8 cellular contexts compared by ENCODE assay signal in genomic region chr5:139639619-139640431, GRCh38. TPM values are rescaled to one million over a fixed set of nuclear protein-coding genes. Genes with fewer than 3 reads are reported as not detected.
DNase-seq lines count a peak whose midpoint lies in the region; ATAC-seq and TF ChIP-seq lines count a peak whose summit lies in the region.

No MANE protein-coding gene starts in this region.

- TF ChIP-seq CTCF in right lobe of liver (IDR thresholded peaks at IDR 0.05) = no peak

- intact Hi-C loops in right lobe of liver (cut with DNase I) = loop anchor here (5.0 kb wide), 2 partner anchors 47 to 127 kb away; no protein-coding TSS in a partner anchor

- H3K27me3 ChIP-seq in right lobe of liver = no peaks in the 10 kb centered on the region

- peaks cover 8 to 74% (median 43%) of the 10 kb centered on the region in 4 donors for H3K4me1 ChIP-seq in right lobe of liver

- DNase-seq in stimulated activated CD4-positive, alpha-beta T cell treated with anti-CD3 and anti-CD28 coated beads, Interleukin-4, amount 100 ng/mL, for 24 hours = peak; percentile 3
- DNase-seq in stimulated activated CD4-positive, alpha-beta T cell treated with anti-CD3 and anti-CD28 coated beads, Interleukin-4, amount 100 ng/mL, for 1 hour = no peak
- peak; percentile 52 for DNase-seq in activated CD8-positive, alpha-beta memory T cell treated with anti-CD3 and anti-CD28 coated beads, Interleukin-2, amount 50 U/mL, for 48 hours
- DNase-seq in right lobe of liver = peak; percentile 72 to 76 (median 72)
- DNase-seq in NCI-H1417 treated with DMSO at 0.1 percent for 48 hours (lab: John Stamatoyannopoulos, UW) = no peak
- no peak for DNase-seq in HEK293T (ENCODE audit: extremely low spot score)

- no peak for TF ChIP-seq POLR2A in right lobe of liver (IDR thresholded peaks at IDR 0.05)

- H3K4me3 ChIP-seq in right lobe of liver = no peak overlapping the region

- peak overlapping the region; percentile 9 to 95 (median 94) for H3K27ac ChIP-seq in right lobe of liver

- H3K9me3 ChIP-seq in right lobe of liver = no peaks in the 10 kb centered on the region

- CTCF ChIA-PET in HEK293T (lab: Yijun Ruan, JAX) = interaction anchor here (0.7 kb wide), 1 partner anchor 56 kb away, joined by 3 read pairs; no protein-coding TSS in a partner anchor

- no peak for ATAC-seq in right lobe of liver
- ATAC-seq in GM21529 (IDR thresholded peaks at IDR 0.05; ENCODE audit: unreplicated experiment) = no peak
- no peak for ATAC-seq in GM19328 (IDR thresholded peaks at IDR 0.05; ENCODE audit: unreplicated experiment)

- POLR2A ChIA-PET in HEK293T (lab: Yijun Ruan, JAX) = no interaction called here

- WGBS in right lobe of liver (ENCODE audit: insufficient coverage, low coverage, low lambda C conversion rate, missing lambda C conversion rate) = 20% methylated on average over 1 of the region's 11 CpGs

- no peaks in the 10 kb centered on the region for H3K36me3 ChIP-seq in right lobe of liver

TF ChIP-seq in HEK293T, 16 proteins besides CTCF, POLR2A, EP300 and RAD21:
- TF ChIP-seq FOXK2 (IDR thresholded peaks at IDR 0.05) = no peak
- no peak for TF ChIP-seq ELF4 (IDR thresholded peaks at IDR 0.05)
- TF ChIP-seq L3MBTL2 (conservative IDR thresholded peaks at IDR 0.05) = no peak
- no peak for TF ChIP-seq SP1 (IDR thresholded peaks at IDR 0.05)
TF ChIP-seq in HEK293T: peak in this region for 0.

RNA-seq across cellular contexts. Expression of gene CXXC5, which starts 8.3 kb away (rescaled TPM):
- total RNA-seq in right lobe of liver = 10 to 100 TPM; 44.5 to 84.9 (median 66.4) TPM

Comparison
In these comparisons a context has a peak if more than half of its experiments do, and no peak if none do; other contexts are left out.
1. DNase-seq: peak in stimulated activated CD4-positive, alpha-beta T cell treated with anti-CD3 and anti-CD28 coated beads, Interleukin-4, amount 100 ng/mL, for 24 hours (single experiment), activated CD8-positive, alpha-beta memory T cell treated with anti-CD3 and anti-CD28 coated beads, Interleukin-2, amount 50 U/mL, for 48 hours (single experiment) and right lobe of liver (3 of 3); none in stimulated activated CD4-positive, alpha-beta T cell treated with anti-CD3 and anti-CD28 coated beads, Interleukin-4, amount 100 ng/mL, for 1 hour (single experiment), NCI-H1417 treated with DMSO at 0.1 percent for 48 hours (single experiment) and HEK293T (single experiment).